Comparison of ENCODE assay signal across 8 cellular contexts in the genomic region with DNA sequence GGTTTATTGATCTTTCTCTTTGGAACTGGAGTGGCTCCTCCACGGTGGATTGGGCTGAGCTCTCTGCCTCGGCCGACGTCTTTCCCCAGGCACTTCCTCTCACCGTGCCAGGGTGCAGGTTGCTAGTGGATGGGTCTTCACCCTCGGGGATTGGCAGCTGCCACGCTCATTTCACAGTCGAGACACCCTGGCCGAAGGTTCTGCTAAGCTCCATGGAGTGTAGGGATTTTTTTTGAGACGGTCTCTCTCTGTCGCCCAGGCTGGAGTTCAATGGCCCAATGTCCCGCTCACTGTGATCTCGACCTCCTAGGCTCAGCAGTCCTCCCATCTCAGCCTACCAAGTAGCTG.
A peak's percentile ranks its signal among the peaks of the same experiment; 100 is the strongest.
DNase-seq lines count a peak whose midpoint lies in the region; ATAC-seq, FAIRE-seq and TF ChIP-seq lines count a peak whose summit lies in the region.

No MANE protein-coding gene starts in this region.

- no peak for DNase-seq in A549 (ENCODE audit: low read depth in 1 of 2, low spot score in 1 of 2)
- DNase-seq in chondrocyte (ENCODE audit: low spot score): no peak
- DNase-seq in neural progenitor cell (ENCODE audit: low spot score): no peak
- no peak for DNase-seq in T-helper 9 cell
- DNase-seq in KG1 (lab: John Stamatoyannopoulos, UW): no peak

- TF ChIP-seq EP300 in A549 (IDR thresholded peaks at IDR 0.05): no peak

- TF ChIP-seq CTCF in A549 (IDR thresholded peaks at IDR 0.05) (no peak), chondrocyte (IDR thresholded peaks at IDR 0.05) (no peak), neural progenitor cell (IDR thresholded peaks at IDR 0.05) (no peak)

- TF ChIP-seq RAD21 in A549 (conservative IDR thresholded peaks at IDR 0.05 in 1 of 2, IDR thresholded peaks at IDR 0.05 in 1 of 2): no peak

- H3K9ac ChIP-seq in HUES6 (ENCODE audit: low read length): peak overlapping the region; percentile 21
- no peak overlapping the region for H3K9ac ChIP-seq in neural progenitor cell

- no peak overlapping the region for H2AFZ ChIP-seq in neural progenitor cell (replicated peaks)

- peak overlapping the region; percentile 71 for H3K4me2 ChIP-seq in A549
- peak overlapping the region; percentile 59 for H3K4me2 ChIP-seq in neural progenitor cell

- H3K27me3 Mint-ChIP-seq in chondrocyte (ENCODE audit: low read depth) (no peaks in the 10 kb centered on the region), neural progenitor cell (ENCODE audit: insufficient read depth, low read depth) (peaks cover 4% of the 10 kb centered on the region)

- peaks cover 85% of the 10 kb centered on the region for H3K79me2 ChIP-seq in neural progenitor cell (ENCODE audit: low read depth)

- CTCF ChIA-PET in A549 (lab: Yijun Ruan, JAX): interaction anchor here (1.2 to 18.7 kb wide), 9 partner anchors 8 to 597 kb away, joined by 3 to 198 read pairs (median 6); no protein-coding TSS in a partner anchor

- H3K4me3 Mint-ChIP-seq in chondrocyte (ENCODE audit: unreplicated experiment) (no peak overlapping the region), neural progenitor cell (no peak overlapping the region)

- H3K4me1 Mint-ChIP-seq in chondrocyte (ENCODE audit: low read depth) (peaks cover 65% of the 10 kb centered on the region), neural progenitor cell (peaks cover 53% of the 10 kb centered on the region)

- H3K36me3 Mint-ChIP-seq in chondrocyte (ENCODE audit: low read depth): no peaks in the 10 kb centered on the region
- no peaks in the 10 kb centered on the region for H3K36me3 Mint-ChIP-seq in neural progenitor cell

- H3K27ac ChIP-seq in A549 (peak overlapping the region; percentile 75 to 95), HUES6 (ENCODE audit: low read depth, low read length) (peak overlapping the region; percentile 8; the same call in 1 of the 2 replicates), neural progenitor cell (no peak overlapping the region)

- no peak for FAIRE-seq in A549 (lab: Jason Lieb, UNC)

- H3K9me3 Mint-ChIP-seq in chondrocyte (ENCODE audit: low read depth) (no peaks in the 10 kb centered on the region), neural progenitor cell (no peaks in the 10 kb centered on the region)

- H3K4me1 ChIP-seq in A549 (peaks cover 87% of the 10 kb centered on the region), HUES6 (ENCODE audit: control insufficient read depth, insufficient read depth, low read length) (peaks cover 70% of the 10 kb centered on the region), neural progenitor cell (peaks cover 65% of the 10 kb centered on the region)

- WGBS in A549 (ENCODE audit: missing lambda C conversion rate): 83% methylated on average over 13 of the region's 13 CpGs

- no peak for TF ChIP-seq POLR2A in A549 (IDR thresholded peaks at IDR 0.05; ENCODE audit: low read length)

- H3K4me3 ChIP-seq in A549: no peak overlapping the region
- peak overlapping the region; percentile 11; the same call in 1 of the 2 replicates for H3K4me3 ChIP-seq in HUES6 (ENCODE audit: low read depth, low read length)
- no peak overlapping the region for H3K4me3 ChIP-seq in neural progenitor cell

- H3K9me3 ChIP-seq in A549 (no peaks in the 10 kb centered on the region), HUES6 (ENCODE audit: control insufficient read depth, insufficient read depth, low read depth, low read length) (no peaks in the 10 kb centered on the region), neural progenitor cell (ENCODE audit: low read depth) (no peaks in the 10 kb centered on the region)

- H4K20me1 ChIP-seq in neural progenitor cell (ENCODE audit: low read depth): peaks cover 100% of the 10 kb centered on the region

- H3F3A ChIP-seq in neural progenitor cell (ENCODE audit: low read depth): peaks cover 17% of the 10 kb centered on the region

- ATAC-seq in A549 (no peak), HG03175 (IDR thresholded peaks at IDR 0.05; ENCODE audit: unreplicated experiment) (no peak), GM18909 (IDR thresholded peaks at IDR 0.05; ENCODE audit: poor library complexity, unreplicated experiment) (no peak)

- H3K27me3 ChIP-seq in HUES6 (ENCODE audit: control insufficient read depth, insufficient read depth, low read length) (no peaks in the 10 kb centered on the region), neural progenitor cell (no peaks in the 10 kb centered on the region)

- H3K36me3 ChIP-seq in HUES6 (ENCODE audit: control insufficient read depth, insufficient read depth, low read length): no peaks in the 10 kb centered on the region
- H3K36me3 ChIP-seq in neural progenitor cell: no peaks in the 10 kb centered on the region

- POLR2A ChIA-PET in A549 (lab: Yijun Ruan, JAX): no interaction called here

- peak overlapping the region; percentile 88 for H3K27ac Mint-ChIP-seq in chondrocyte (ENCODE audit: unreplicated experiment)
- H3K27ac Mint-ChIP-seq in neural progenitor cell: peak overlapping the region; percentile 50

TF ChIP-seq in A549, 52 proteins besides CTCF, POLR2A, EP300 and RAD21:
- TF ChIP-seq CHD4 (IDR thresholded peaks at IDR 0.05; ENCODE audit: borderline replicate concordance) (no peak), CHD2 (IDR thresholded peaks at IDR 0.05; ENCODE audit: low read length, partially characterized antibody) (no peak)
